ENCODE assay signal across 8 cellular contexts in the genomic region with DNA sequence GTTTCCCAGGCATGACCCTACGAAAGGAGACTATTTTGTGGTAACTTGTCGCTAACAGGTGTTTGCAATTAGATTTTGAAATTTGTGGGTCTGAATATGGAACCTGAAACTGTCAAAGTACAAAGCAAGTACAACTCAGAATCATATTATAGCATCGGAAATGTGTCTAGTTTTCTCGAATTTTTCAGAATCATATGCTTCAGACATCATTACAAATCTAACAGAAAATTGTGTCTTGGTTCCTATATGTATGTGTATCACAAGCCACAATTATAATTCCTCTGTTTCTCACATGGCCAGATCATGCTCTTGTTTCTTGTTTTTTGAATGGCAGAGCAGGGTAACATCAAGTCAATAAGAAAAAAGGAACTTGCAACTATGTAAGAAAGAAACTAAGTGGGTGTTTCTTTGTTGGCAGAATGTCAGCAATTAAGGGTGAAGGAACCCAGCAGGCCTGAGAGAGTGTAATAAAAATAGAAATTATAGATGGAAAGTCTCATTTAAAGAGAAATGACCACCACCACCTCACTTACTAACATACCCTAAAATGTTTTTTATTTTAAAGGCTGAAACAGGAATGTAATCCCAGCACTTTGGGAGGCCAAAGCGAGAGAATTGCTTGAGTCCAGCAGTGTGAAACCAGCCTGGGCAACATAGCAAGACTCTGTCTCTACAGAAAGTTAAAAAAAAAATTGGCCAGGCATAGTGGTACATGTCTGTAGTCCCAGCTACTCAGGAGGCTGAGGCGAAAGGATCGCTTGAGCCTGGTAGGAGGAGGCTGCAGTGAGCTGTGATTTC. TPM values are rescaled to one million over a fixed set of nuclear protein-coding genes. Genes with fewer than 3 reads are reported as not detected.
DNase-seq lines count a peak whose midpoint lies in the region; ATAC-seq, FAIRE-seq and TF ChIP-seq lines count a peak whose summit lies in the region.

No MANE protein-coding gene starts in this region.

- H3K4me2 ChIP-seq in BLaER1 treated with 17β-estradiol and CSF1 and Interleukin-3, amounts not matched to agents 10 nM and 100 nM, result peak overlapping the region in 6 of 11 experiments; percentile 1 to 86 (median 74); a peak in 10 of 22 replicates
- H3K4me2 ChIP-seq in astrocyte (ENCODE audit: low read length), result peak overlapping the region; percentile 73

- ATAC-seq in GM19395 (IDR thresholded peaks at IDR 0.05; ENCODE audit: unreplicated experiment) (peak; percentile 85), HG03342 (IDR thresholded peaks at IDR 0.05; ENCODE audit: unreplicated experiment) (peak; percentile 72)

- peak overlapping the region; percentile 67 for H3K27ac Mint-ChIP-seq in astrocyte (ENCODE audit: unreplicated experiment)

- TF ChIP-seq CTCF in astrocyte (IDR thresholded peaks at IDR 0.05; ENCODE audit: insufficient read depth, low read depth, low read length) (no peak), BE2C (IDR thresholded peaks at IDR 0.05; ENCODE audit: low read depth, low read length) (no peak), WERI-Rb-1 (IDR thresholded peaks at IDR 0.05; ENCODE audit: low read depth, low read length) (no peak)

- peaks cover 33% of the 10 kb centered on the region for H3K4me1 Mint-ChIP-seq in astrocyte (ENCODE audit: low read depth, unreplicated experiment)

- H3K27me3 Mint-ChIP-seq in astrocyte (ENCODE audit: low read depth, unreplicated experiment), result no peaks in the 10 kb centered on the region

- no peak overlapping the region for H3K4me3 Mint-ChIP-seq in astrocyte (ENCODE audit: unreplicated experiment)

- FAIRE-seq in astrocyte (lab: Jason Lieb, UNC), result no peak

- peaks cover 2% of the 10 kb centered on the region for H3K9me3 Mint-ChIP-seq in astrocyte (ENCODE audit: unreplicated experiment)

- H3K36me3 Mint-ChIP-seq in astrocyte (ENCODE audit: low read depth, unreplicated experiment), result no peaks in the 10 kb centered on the region

- no peaks in the 10 kb centered on the region for H3K27me3 ChIP-seq in BLaER1 treated with 17β-estradiol and CSF1 and Interleukin-3, amounts not matched to agents 10 nM and 100 nM
- H3K27me3 ChIP-seq in astrocyte (ENCODE audit: insufficient read depth, low read length) (no peaks in the 10 kb centered on the region), skeletal muscle tissue (ENCODE audit: control insufficient read depth in 3 of 3, insufficient read depth in 3 of 3, low read length in 3 of 3) (no peaks in the 10 kb centered on the region), BE2C (no peaks in the 10 kb centered on the region), WERI-Rb-1 (ENCODE audit: insufficient read depth, low read depth, severe bottlenecking) (no peaks in the 10 kb centered on the region)

- no peaks in the 10 kb centered on the region for H3K36me3 ChIP-seq in BLaER1 treated with 17β-estradiol and CSF1 and Interleukin-3, amounts not matched to agents 10 nM and 100 nM
- H3K36me3 ChIP-seq in astrocyte (ENCODE audit: insufficient read depth, low read length) (no peaks in the 10 kb centered on the region), skeletal muscle tissue (ENCODE audit: control insufficient read depth in 3 of 3, insufficient read depth in 3 of 3, low read length in 3 of 3) (no peaks in the 10 kb centered on the region), BE2C (no peaks in the 10 kb centered on the region), WERI-Rb-1 (no peaks in the 10 kb centered on the region)

- DNase-seq in astrocyte (ENCODE audit: low read depth) (no peak), BE2C (no peak), WERI-Rb-1 (no peak), AG08395 (ENCODE audit: low spot score) (no peak)

- H2AFZ ChIP-seq in astrocyte (ENCODE audit: low read depth, low read length), result no peak overlapping the region

- peaks cover 0 to 3% (median 0%) of the 10 kb centered on the region in 11 experiments; a peak in 2 of 22 replicates for H3K9me3 ChIP-seq in BLaER1 treated with 17β-estradiol and CSF1 and Interleukin-3, amounts not matched to agents 10 nM and 100 nM (replicated peaks in 1 of 11)
- H3K9me3 ChIP-seq in astrocyte (ENCODE audit: insufficient read depth, low read depth, low read length), result no peaks in the 10 kb centered on the region
- H3K9me3 ChIP-seq in skeletal muscle tissue (ENCODE audit: control insufficient read depth in 3 of 3, low read length in 3 of 3), result no peaks in the 10 kb centered on the region
- no peaks in the 10 kb centered on the region for H3K9me3 ChIP-seq in BE2C
- no peaks in the 10 kb centered on the region for H3K9me3 ChIP-seq in WERI-Rb-1 (ENCODE audit: severe bottlenecking)

- H3K9ac ChIP-seq in BLaER1 treated with 17β-estradiol and CSF1 and Interleukin-3, amounts not matched to agents 10 nM and 100 nM, result peak overlapping the region in 3 of 11 experiments; percentile 26 to 65 (median 40); a peak in 2 of 22 replicates
- H3K9ac ChIP-seq in astrocyte (ENCODE audit: low read length) (no peak overlapping the region), skeletal muscle tissue (ENCODE audit: low read depth in 1 of 3, low read length in 3 of 3) (no peak overlapping the region)

- peak overlapping the region in 5 of 11 experiments; percentile 32 to 83 (median 74); a peak in 9 of 22 replicates for H3K27ac ChIP-seq in BLaER1 treated with 17β-estradiol and CSF1 and Interleukin-3, amounts not matched to agents 10 nM and 100 nM
- H3K27ac ChIP-seq in astrocyte (ENCODE audit: low read depth, low read length) (peak overlapping the region; percentile 23), skeletal muscle tissue (ENCODE audit: low read depth, low read length) (peak overlapping the region; percentile 21), WERI-Rb-1 (no peak overlapping the region)

- H3K4me1 ChIP-seq in BLaER1 treated with 17β-estradiol and CSF1 and Interleukin-3, amounts not matched to agents 10 nM and 100 nM, result peaks cover 0 to 47% (median 14%) of the 10 kb centered on the region in 10 experiments; a peak in 12 of 20 replicates
- H3K4me1 ChIP-seq in astrocyte (ENCODE audit: insufficient read depth, low read length), result peaks cover 26% of the 10 kb centered on the region
- peaks cover 5 to 8% (median 7%) of the 10 kb centered on the region in 3 donors for H3K4me1 ChIP-seq in skeletal muscle tissue (ENCODE audit: control insufficient read depth in 3 of 3, insufficient read depth in 3 of 3, low read length in 3 of 3)
- peaks cover 2% of the 10 kb centered on the region; the same call in 1 of the 2 replicates for H3K4me1 ChIP-seq in BE2C

- H3K79me2 ChIP-seq in astrocyte (ENCODE audit: insufficient read depth, low read length), result no peaks in the 10 kb centered on the region

- H4K20me1 ChIP-seq in BLaER1 treated with 17β-estradiol and CSF1 and Interleukin-3, amounts not matched to agents 10 nM and 100 nM, result no peaks in the 10 kb centered on the region
- no peaks in the 10 kb centered on the region for H4K20me1 ChIP-seq in astrocyte (ENCODE audit: insufficient read depth, low read length)

- H3K4me3 ChIP-seq in BLaER1 treated with 17β-estradiol and CSF1 and Interleukin-3, amounts not matched to agents 10 nM and 100 nM, result no peak overlapping the region
- H3K4me3 ChIP-seq in astrocyte (ENCODE audit: insufficient read depth, low read depth, low read length), result peak overlapping the region; percentile 6
- no peak overlapping the region for H3K4me3 ChIP-seq in skeletal muscle tissue (ENCODE audit: low read length in 3 of 3)
- H3K4me3 ChIP-seq in BE2C (ENCODE audit: low read depth, low read length), result no peak overlapping the region
- no peak overlapping the region for H3K4me3 ChIP-seq in WERI-Rb-1 (ENCODE audit: low read depth, low read length)

RNA-seq across cellular contexts. Expression of gene PRTFDC1, which starts 51.3 kb away (rescaled TPM):
- total RNA-seq in astrocyte (9.1 and 10.6 TPM in 2 replicates), skeletal muscle tissue (6.8 TPM)
- polyA plus RNA-seq in BE2C (2012; ENCODE audit: insufficient read depth, insufficient read length, low read depth), result 13.3 TPM
